ENCODE assay signal across 1 cellular context in genomic region chr1:8721681-8722324, GRCh38.
A peak's percentile ranks its signal among the peaks of the same experiment; 100 is the strongest.
TF ChIP-seq lines count a peak whose summit lies in the region.

No MANE protein-coding gene starts in this region.

TF ChIP-seq in IMR-90, 13 proteins besides CTCF, POLR2A, EP300 and RAD21:
- TF ChIP-seq MAZ (IDR thresholded peaks at IDR 0.05; ENCODE audit: borderline replicate concordance, low read depth, low read length) (no peak), CEBPB (IDR thresholded peaks at IDR 0.05; ENCODE audit: low read depth, low read length) (peak; percentile 69)
TF ChIP-seq in IMR-90: peak in this region for 1.
